ENCODE assay signal across 8 cellular contexts in genomic region chr4:186191266-186192067, GRCh38. TPM values are rescaled to one million over a fixed set of nuclear protein-coding genes. Genes with fewer than 3 reads are reported as not detected.
A peak's percentile ranks its signal among the peaks of the same experiment; 100 is the strongest.
DNase-seq lines count a peak whose midpoint lies in the region; ATAC-seq and TF ChIP-seq lines count a peak whose summit lies in the region.

CYP4V2 (plus strand) TSS chr4:186191567; CDS start chr4:186191824, 257 bp downstream.

- peak within 1 kb of the TSS; percentile 68 for H3K27ac ChIP-seq in RWPE2 (ENCODE audit: poor library complexity, severe bottlenecking)
- peak within 1 kb of the TSS; percentile 79 for H3K27ac ChIP-seq in neural progenitor cell
- peak within 1 kb of the TSS; percentile 76 for H3K27ac ChIP-seq in subcutaneous abdominal adipose tissue (ENCODE audit: low read depth, low read length)

- DNase-seq in D341Med (ENCODE audit: low spot score) (peak; percentile 90), RWPE2 (ENCODE audit: low spot score) (peak; percentile 70), foreskin fibroblast (peak; percentile 77 to 89), neural progenitor cell (ENCODE audit: low spot score) (peak; percentile 85)
- peak; percentile 95 for DNase-seq in activated effector memory CD4-positive, alpha-beta T cell treated with anti-CD3 and anti-CD28 coated beads, Interleukin-2, amount 50 U/mL, for 16 hours

- peak within 1 kb of the TSS; percentile 77 for H3K4me2 ChIP-seq in neural progenitor cell

- TF ChIP-seq CTCF in RWPE2 (IDR thresholded peaks at IDR 0.05; ENCODE audit: poor library complexity, severe bottlenecking) = peak; percentile 50
- TF ChIP-seq CTCF in foreskin fibroblast (IDR thresholded peaks at IDR 0.05; ENCODE audit: low read depth, low read length) = no peak
- TF ChIP-seq CTCF in neural progenitor cell (IDR thresholded peaks at IDR 0.05) = peak; percentile 54

- no peaks in the 10 kb centered on the region for H3K79me2 ChIP-seq in neural progenitor cell (ENCODE audit: low read depth)

- H3K4me3 Mint-ChIP-seq in neural progenitor cell = peak within 1 kb of the TSS; percentile 96

- H3K9ac ChIP-seq in neural progenitor cell (peak within 1 kb of the TSS; percentile 54), subcutaneous abdominal adipose tissue (ENCODE audit: low read length in 5 of 5) (peak within 1 kb of the TSS; percentile 50 to 91 (median 84))

- peak within 1 kb of the TSS; percentile 94 for H3K27ac Mint-ChIP-seq in neural progenitor cell

- H3K36me3 Mint-ChIP-seq in neural progenitor cell = peaks cover 10% of the 10 kb centered on the region

- no peaks in the 10 kb centered on the region for H3K9me3 Mint-ChIP-seq in neural progenitor cell

- no peaks in the 10 kb centered on the region for H3K27me3 ChIP-seq in RWPE2 (ENCODE audit: insufficient read depth, poor library complexity, severe bottlenecking)
- H3K27me3 ChIP-seq in neural progenitor cell = no peaks in the 10 kb centered on the region
- H3K27me3 ChIP-seq in subcutaneous abdominal adipose tissue (ENCODE audit: control insufficient read depth in 5 of 5, insufficient read depth in 4 of 5, low read length in 5 of 5) = no peaks in the 10 kb centered on the region

- no peaks in the 10 kb centered on the region for H3K9me3 ChIP-seq in RWPE2 (ENCODE audit: severe bottlenecking)
- no peaks in the 10 kb centered on the region for H3K9me3 ChIP-seq in neural progenitor cell (ENCODE audit: low read depth)
- no peaks in the 10 kb centered on the region for H3K9me3 ChIP-seq in subcutaneous abdominal adipose tissue (ENCODE audit: control insufficient read depth in 5 of 5, low read length in 5 of 5)

- H2AFZ ChIP-seq in neural progenitor cell (replicated peaks) = peak within 1 kb of the TSS; percentile 71

- H3K4me1 Mint-ChIP-seq in neural progenitor cell = peaks cover 24% of the 10 kb centered on the region

- H4K20me1 ChIP-seq in neural progenitor cell (ENCODE audit: low read depth) = no peaks in the 10 kb centered on the region

- H3K4me1 ChIP-seq in RWPE2 (ENCODE audit: insufficient read depth, poor library complexity, severe bottlenecking) (peaks cover 3% of the 10 kb centered on the region), neural progenitor cell (peaks cover 21% of the 10 kb centered on the region), subcutaneous abdominal adipose tissue (ENCODE audit: control insufficient read depth in 5 of 5, insufficient read depth in 5 of 5, low read length in 5 of 5) (peaks cover 0 to 30% (median 22%) of the 10 kb centered on the region in 5 donors)

- H3K27me3 Mint-ChIP-seq in neural progenitor cell (ENCODE audit: insufficient read depth, low read depth) = peaks cover 9% of the 10 kb centered on the region

- peaks cover 30% of the 10 kb centered on the region for H3F3A ChIP-seq in neural progenitor cell (ENCODE audit: low read depth)

- H3K36me3 ChIP-seq in RWPE2 (ENCODE audit: low read depth) (no peaks in the 10 kb centered on the region), neural progenitor cell (no peaks in the 10 kb centered on the region), subcutaneous abdominal adipose tissue (ENCODE audit: control insufficient read depth in 5 of 5, insufficient read depth in 5 of 5, low read length in 5 of 5) (peaks cover 0 to 10% (median 5%) of the 10 kb centered on the region in 5 donors)

- ATAC-seq in GM19452 (IDR thresholded peaks at IDR 0.05; ENCODE audit: unreplicated experiment) (peak; percentile 90), HG03571 (IDR thresholded peaks at IDR 0.05; ENCODE audit: unreplicated experiment) (peak; percentile 85), RWPE2 (ENCODE audit: low read depth) (peak; percentile 77)

- H3K4me3 ChIP-seq in RWPE2 (ENCODE audit: severe bottlenecking) (peak within 1 kb of the TSS; percentile 67), foreskin fibroblast (ENCODE audit: low read depth in 1 of 2, low read length in 2 of 2) (peak within 1 kb of the TSS; percentile 68 to 87), neural progenitor cell (peak within 1 kb of the TSS; percentile 71), subcutaneous abdominal adipose tissue (ENCODE audit: low read depth in 1 of 5, low read length in 5 of 5) (peak within 1 kb of the TSS; percentile 88 to 97 (median 91))

RNA-seq across cellular contexts. Expression of gene CYP4V2, which starts in this region (rescaled TPM):
- 0.37 and 1.3 TPM in 2 replicates for total RNA-seq in neural progenitor cell (ENCODE audit: low replicate concordance)

Comparison
In these comparisons a context has a peak if more than half of its experiments do, and no peak if none do; other contexts are left out.
1. Peak in every context shown above with its lines: DNase-seq, ATAC-seq, H3K4me3 ChIP-seq and H3K27ac ChIP-seq.